In the genomic region with DNA sequence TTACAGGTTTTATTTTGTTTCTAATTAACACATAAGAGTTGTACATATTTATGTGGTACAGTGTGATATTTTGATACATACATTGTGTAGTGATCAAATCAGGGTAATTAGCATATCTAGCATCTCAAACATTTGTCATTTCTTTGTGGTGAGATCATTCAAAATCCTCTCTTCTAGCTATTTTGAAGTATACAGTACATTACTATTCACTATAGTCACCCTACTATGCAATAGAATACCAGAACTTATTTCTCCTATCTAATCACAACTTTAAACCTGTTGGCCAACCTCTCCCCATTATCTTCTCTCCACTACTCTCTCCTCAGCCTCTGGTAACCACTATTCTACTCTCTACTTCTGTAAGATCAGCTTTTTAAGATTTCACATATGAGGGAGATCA, we compare ENCODE assay signal across 17 cellular contexts.
DNase-seq lines count a peak whose midpoint lies in the region; ATAC-seq, FAIRE-seq and TF ChIP-seq lines count a peak whose summit lies in the region.
"Had no signal": no experiment of that assay in that cellular context is flagged by ENCODE, and none has a peak within 500 bp of the region (broad histone marks: within the 10 kb centered on the region; RNA-seq: fewer than 3 reads in every experiment).

No MANE protein-coding gene starts in this region.

- FAIRE-seq in GM12892 (lab: Jason Lieb, UNC): no peak
- FAIRE-seq: A204.1, GM18507, HepG2 had no signal

- H3K9ac ChIP-seq in GM23248: no peak overlapping the region

- H3K9me3 ChIP-seq in GM23248 (ENCODE audit: low read depth) (no peaks in the 10 kb centered on the region), upper lobe of right lung (no peaks in the 10 kb centered on the region)
- H3K9me3 ChIP-seq: BE2C had no signal

- H3K4me1 ChIP-seq in GM23248 (ENCODE audit: insufficient read depth) (peaks cover 8% of the 10 kb centered on the region; the same call in 1 of the 2 replicates), foreskin keratinocyte (peaks cover 5% of the 10 kb centered on the region), upper lobe of right lung (no peaks in the 10 kb centered on the region)
- H3K4me1 ChIP-seq: BE2C had no signal

- H3K79me2 ChIP-seq in GM23248 (ENCODE audit: insufficient read depth): no peaks in the 10 kb centered on the region

- H4K20me1 ChIP-seq in GM23248 (ENCODE audit: insufficient read depth): no peaks in the 10 kb centered on the region

- no peak overlapping the region for H2AFZ ChIP-seq in GM23248
- H2AFZ ChIP-seq: GM23338 had no signal

- H3K27ac ChIP-seq in GM23248: no peak overlapping the region
- no peak overlapping the region for H3K27ac ChIP-seq in foreskin keratinocyte
- H3K27ac ChIP-seq in upper lobe of right lung: no peak overlapping the region
- H3K27ac ChIP-seq: C4-2B had no signal

- in situ Hi-C loops in GM23248 (cut with MboI): no loop called here

- H3F3A ChIP-seq in GM23248 (ENCODE audit: insufficient read depth): peaks cover 8% of the 10 kb centered on the region; the same call in 1 of the 2 replicates

- H3K36me3 ChIP-seq in GM23248 (ENCODE audit: low read depth): no peaks in the 10 kb centered on the region
- H3K36me3 ChIP-seq in upper lobe of right lung: no peaks in the 10 kb centered on the region
- H3K36me3 ChIP-seq: BE2C had no signal

- TF ChIP-seq POLR2A in GM12892 (IDR thresholded peaks at IDR 0.05; ENCODE audit: low read depth, low read length): no peak

- DNase-seq in EH (ENCODE audit: low read depth) (peak; percentile 60), GM23248 (no peak), M059J (ENCODE audit: low read depth) (peak; percentile 38), foreskin keratinocyte (peak; percentile 11 to 60), upper lobe of right lung (no peak), NCI-H2029 (lab: John Stamatoyannopoulos, UW) (no peak), GM12892 (ENCODE audit: insufficient read length) (no peak)
- DNase-seq: BE2C; CD4-positive, alpha-beta memory T cell; DMS79 treated with DMSO at 0.1 percent for 48 hours; H7 had no signal

- TF ChIP-seq CTCF in foreskin keratinocyte (conservative IDR thresholded peaks at IDR 0.05): no peak
- TF ChIP-seq CTCF in upper lobe of right lung (IDR thresholded peaks at IDR 0.05): no peak

- peaks cover 4% of the 10 kb centered on the region; the same call in 1 of the 2 replicates for H3K9me2 ChIP-seq in GM23248 (ENCODE audit: insufficient read depth)

- H3K4me3 ChIP-seq in GM23248 (no peak overlapping the region), upper lobe of right lung (no peak overlapping the region)
- H3K4me3 ChIP-seq: GM23338 had no signal

- H3K27me3 ChIP-seq in GM23248 (replicated peaks; ENCODE audit: insufficient read depth) (no peaks in the 10 kb centered on the region), foreskin keratinocyte (peaks cover 20% of the 10 kb centered on the region), upper lobe of right lung (no peaks in the 10 kb centered on the region)
- H3K27me3 ChIP-seq: BE2C had no signal

- peak overlapping the region; percentile 31 for H3K4me2 ChIP-seq in GM23248 (ENCODE audit: unreplicated experiment)
- H3K4me2 ChIP-seq: GM23338 had no signal

- ATAC-seq in foreskin keratinocyte: no peak
- no peak for ATAC-seq in GM18511 (IDR thresholded peaks at IDR 0.05; ENCODE audit: unreplicated experiment)
- ATAC-seq in upper lobe of right lung: no peak
- ATAC-seq: GM23338, HepG2 had no signal

- intact Hi-C loops in upper lobe of right lung (cut with DNase I): no loop called here

Comparison
In these comparisons a context has a peak if more than half of its experiments do, and no peak if none do; other contexts are left out.
1. DNase-seq: peak in EH (single experiment), M059J (single experiment) and foreskin keratinocyte (2 of 2); none in GM23248 (single experiment), upper lobe of right lung (single experiment), NCI-H2029 (single experiment) and GM12892 (single experiment).